ENCODE assay signal across 8 cellular contexts in genomic region chr14:20327005-20327869, GRCh38. TPM values are rescaled to one million over a fixed set of nuclear protein-coding genes. Genes with fewer than 3 reads are reported as not detected.
DNase-seq lines count a peak whose midpoint lies in the region; ATAC-seq, FAIRE-seq and TF ChIP-seq lines count a peak whose summit lies in the region.

No MANE protein-coding gene starts in this region.

- no peak overlapping the region for H2AFZ ChIP-seq in endothelial cell of umbilical vein (ENCODE audit: low read depth, low read length)

- DNase-seq in D341Med (ENCODE audit: low spot score): peak; percentile 35
- peak; percentile 31 to 83 (median 77) for DNase-seq in NCI-H1417 (lab: John Stamatoyannopoulos, UW)
- DNase-seq in SW480 (ENCODE audit: low spot score): peak; percentile 68
- peak; percentile 75 for DNase-seq in endothelial cell of umbilical vein (ENCODE audit: low read depth, low spot score)
- DNase-seq in occipital lobe (lab: John Stamatoyannopoulos, UW): no peak

- peaks cover 18% of the 10 kb centered on the region for H3K4me1 ChIP-seq in endothelial cell of umbilical vein (ENCODE audit: control insufficient read depth, extremely low read depth, insufficient read depth, low read length)
- peaks cover 13% of the 10 kb centered on the region for H3K4me1 ChIP-seq in muscle layer of colon (ENCODE audit: insufficient read depth, low read length)

- peak; percentile 57 for ATAC-seq in GM21367 (IDR thresholded peaks at IDR 0.05; ENCODE audit: unreplicated experiment)
- ATAC-seq in HG03457 (IDR thresholded peaks at IDR 0.05; ENCODE audit: unreplicated experiment): no peak

- H3K36me3 ChIP-seq in endothelial cell of umbilical vein (ENCODE audit: control insufficient read depth in 2 of 2, extremely low read depth in 1 of 2, insufficient read depth in 2 of 2, low read length in 2 of 2): peaks cover 2 to 26% of the 10 kb centered on the region in 2 experiments
- peaks cover 30% of the 10 kb centered on the region for H3K36me3 ChIP-seq in muscle layer of colon (ENCODE audit: insufficient read depth, low read length)

- POLR2A ChIA-PET in endothelial cell of umbilical vein (lab: Charles Lee): interaction anchor here (1.3 kb wide), 1 partner anchor 16 kb away, joined by 8 read pairs; the partner anchor contains the start of gene PARP2

- intact Hi-C loops in endothelial cell of umbilical vein (cut with micrococcal nuclease): loop anchor here (1.0 kb wide), 4 partner anchors 24 to 364 kb away; partner anchors contain the start of gene APEX1

- H3K27ac ChIP-seq in endothelial cell of umbilical vein (ENCODE audit: insufficient read depth, low read depth, low read length) (no peak overlapping the region), muscle layer of colon (ENCODE audit: low read depth, low read length) (peak overlapping the region; percentile 46)

- peak; percentile 31 for FAIRE-seq in endothelial cell of umbilical vein (lab: Jason Lieb, UNC)

- H3K27me3 ChIP-seq in endothelial cell of umbilical vein (ENCODE audit: control insufficient read depth in 2 of 2, insufficient read depth in 2 of 2, low read length in 2 of 2): no peaks in the 10 kb centered on the region
- no peaks in the 10 kb centered on the region for H3K27me3 ChIP-seq in muscle layer of colon (ENCODE audit: control insufficient read depth in 1 of 2, insufficient read depth in 2 of 2, low read length in 2 of 2)

- H3K9me1 ChIP-seq in endothelial cell of umbilical vein (replicated peaks; ENCODE audit: control insufficient read depth, extremely low read depth, insufficient read depth, low read length): no peaks in the 10 kb centered on the region

- peaks cover 49% of the 10 kb centered on the region for H3K79me2 ChIP-seq in endothelial cell of umbilical vein (ENCODE audit: control insufficient read depth, insufficient read depth, low read length)

- TF ChIP-seq POLR2A in endothelial cell of umbilical vein (IDR thresholded peaks at IDR 0.05; ENCODE audit: low read depth, low read length): no peak

- TF ChIP-seq CTCF in endothelial cell of umbilical vein (IDR thresholded peaks at IDR 0.05; ENCODE audit: extremely low read depth in 1 of 2, insufficient read depth in 1 of 2, low read depth in 1 of 2, low read length in 2 of 2): peak; percentile 42 to 56

- no TSS peak for BruUV-seq in endothelial cell of umbilical vein (replicated peaks; lab: Mats Ljungman, UMichigan)

- no peaks in the 10 kb centered on the region for H4K20me1 ChIP-seq in endothelial cell of umbilical vein (replicated peaks; ENCODE audit: control insufficient read depth, extremely low read depth, insufficient read depth, low read length)

- no peak overlapping the region for H3K4me3 ChIP-seq in endothelial cell of umbilical vein (replicated peaks in 1 of 3; ENCODE audit: insufficient read depth in 1 of 3, low read depth in 1 of 3, low read length in 3 of 3)
- no peak overlapping the region for H3K4me3 ChIP-seq in muscle layer of colon (ENCODE audit: low read depth in 1 of 2, low read length in 2 of 2)

- CTCF ChIA-PET in endothelial cell of umbilical vein (lab: Charles Lee): interaction anchor here (1.0 to 5.9 kb wide), 13 partner anchors 10 to 364 kb away, joined by 3 to 83 read pairs (median 7); partner anchors contain the start of genes APEX1, OSGEP and PARP2

- H3K4me2 ChIP-seq in endothelial cell of umbilical vein (ENCODE audit: insufficient read depth, low read length): peak overlapping the region; percentile 12

- dilution Hi-C loops in endothelial cell of umbilical vein (cut with MboI; ENCODE audit: extremely low pct_ligation_motif_present, low sequenced_read_pairs): no loop called here

- H3K9ac ChIP-seq in endothelial cell of umbilical vein (replicated peaks; ENCODE audit: extremely low read depth, insufficient read depth, low read length): no peak overlapping the region
- peak overlapping the region; percentile 23 for H3K9ac ChIP-seq in muscle layer of colon (ENCODE audit: low read length)

- H3K9me3 ChIP-seq in endothelial cell of umbilical vein (replicated peaks; ENCODE audit: control insufficient read depth, insufficient read depth, low read length): no peaks in the 10 kb centered on the region
- no peaks in the 10 kb centered on the region for H3K9me3 ChIP-seq in muscle layer of colon (ENCODE audit: low read length)

TF ChIP-seq in endothelial cell of umbilical vein, 7 proteins besides CTCF, POLR2A, EP300 and RAD21:
- no peak for TF ChIP-seq MAX (IDR thresholded peaks at IDR 0.05; ENCODE audit: insufficient read depth, insufficient read length)
- no peak for TF ChIP-seq POLR2AphosphoS5 (IDR thresholded peaks at IDR 0.05; ENCODE audit: insufficient read depth, low read depth, low read length)
- TF ChIP-seq GATA2 (IDR thresholded peaks at IDR 0.05; ENCODE audit: insufficient read depth, insufficient read length, low read depth, low read length): no peak
- TF ChIP-seq EZH2 (IDR thresholded peaks at IDR 0.05; ENCODE audit: borderline replicate concordance, low read depth, low read length, severe bottlenecking): no peak
- no peak for TF ChIP-seq MYC (IDR thresholded peaks at IDR 0.05; ENCODE audit: low read depth, low read length)
- no peak for TF ChIP-seq FOS (IDR thresholded peaks at IDR 0.05; ENCODE audit: borderline replicate concordance, insufficient read depth, low read length)
- no peak for TF ChIP-seq JUN (IDR thresholded peaks at IDR 0.05; ENCODE audit: borderline replicate concordance, insufficient read depth, insufficient read length, low read depth)
TF ChIP-seq in endothelial cell of umbilical vein: peak in this region for 0.

RNA-seq across cellular contexts. Expression of gene CCNB1IP1, which starts 5.8 kb away (rescaled TPM):
- total RNA-seq in endothelial cell of umbilical vein (35.5 and 38.9 TPM in 2 replicates), occipital lobe (86.3 TPM)
- polyA plus RNA-seq in endothelial cell of umbilical vein: 31.0 and 32.7 TPM in 2 replicates
- polyA plus RNA-seq in endothelial cell of umbilical vein (2011; cell fraction: cytosol; rRNA removed): 33.5 and 36.7 TPM in 2 replicates
- polyA plus RNA-seq in endothelial cell of umbilical vein (2011; cell fraction: nucleus; rRNA removed): 20.3 and 25.5 TPM in 2 replicates
- 25.3 and 34.4 TPM in 2 replicates for polyA plus RNA-seq in endothelial cell of umbilical vein (2012)
- 40.3 and 44.2 TPM in 2 replicates for polyA minus RNA-seq in endothelial cell of umbilical vein
- polyA minus RNA-seq in endothelial cell of umbilical vein (2011; cell fraction: cytosol; rRNA and poly(A)+ RNA removed): 25.2 TPM
- 24.3 and 29.2 TPM in 2 replicates for polyA minus RNA-seq in endothelial cell of umbilical vein (2011; cell fraction: nucleus; rRNA and poly(A)+ RNA removed)

RNA-seq across cellular contexts. Expression of gene PARP2, which starts 16.2 kb away (rescaled TPM):
- total RNA-seq in endothelial cell of umbilical vein: 30.6 and 30.8 TPM in 2 replicates
- 12.9 and 15.7 TPM in 2 replicates for polyA plus RNA-seq in endothelial cell of umbilical vein
- 22.6 and 23.7 TPM in 2 replicates for polyA plus RNA-seq in endothelial cell of umbilical vein (2011; cell fraction: cytosol; rRNA removed)
- 59.9 and 83.6 TPM in 2 replicates for polyA plus RNA-seq in endothelial cell of umbilical vein (2011; cell fraction: nucleus; rRNA removed)
- 16.9 and 28.1 TPM in 2 replicates for polyA plus RNA-seq in endothelial cell of umbilical vein (2012)
- 7.4 and 7.9 TPM in 2 replicates for polyA minus RNA-seq in endothelial cell of umbilical vein
- 20.6 TPM for polyA minus RNA-seq in endothelial cell of umbilical vein (2011; cell fraction: cytosol; rRNA and poly(A)+ RNA removed)
- polyA minus RNA-seq in endothelial cell of umbilical vein (2011; cell fraction: nucleus; rRNA and poly(A)+ RNA removed): 13.2 and 18.8 TPM in 2 replicates
- 17.2 TPM for total RNA-seq in occipital lobe

RNA-seq across cellular contexts. Expression of gene TTC5, which starts 21.5 kb away (rescaled TPM):
- total RNA-seq in endothelial cell of umbilical vein (21.3 and 22.9 TPM in 2 replicates), occipital lobe (41.3 TPM)
- 8.8 and 10.9 TPM in 2 replicates for polyA plus RNA-seq in endothelial cell of umbilical vein
- 10.2 and 10.6 TPM in 2 replicates for polyA plus RNA-seq in endothelial cell of umbilical vein (2011; cell fraction: cytosol; rRNA removed)
- 10.9 and 13.0 TPM in 2 replicates for polyA plus RNA-seq in endothelial cell of umbilical vein (2011; cell fraction: nucleus; rRNA removed)
- polyA plus RNA-seq in endothelial cell of umbilical vein (2012): 18.6 and 20.2 TPM in 2 replicates
- polyA minus RNA-seq in endothelial cell of umbilical vein: 22.8 and 33.7 TPM in 2 replicates
- 5.4 TPM for polyA minus RNA-seq in endothelial cell of umbilical vein (2011; cell fraction: cytosol; rRNA and poly(A)+ RNA removed)
- polyA minus RNA-seq in endothelial cell of umbilical vein (2011; cell fraction: nucleus; rRNA and poly(A)+ RNA removed): 15.3 and 18.3 TPM in 2 replicates
